In the genomic region with DNA sequence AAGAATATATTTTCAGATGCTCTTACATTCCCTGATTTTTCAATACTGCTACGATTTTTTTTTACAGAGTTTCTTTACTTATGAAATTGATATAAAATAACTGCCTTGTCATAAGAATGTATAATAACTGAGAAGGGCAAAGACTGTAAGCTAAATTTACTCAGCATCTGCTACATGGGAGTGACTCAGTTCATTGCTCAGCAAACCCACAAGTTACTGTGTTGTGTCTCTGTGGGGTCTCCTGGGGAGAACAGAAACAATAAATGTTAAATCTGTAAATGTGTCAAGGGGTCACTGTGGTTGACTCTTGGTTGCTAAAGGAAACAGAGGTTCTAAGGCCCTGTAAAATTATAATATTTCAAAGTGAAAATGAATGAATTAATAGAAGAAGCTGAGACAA, we compare ENCODE assay signal across 9 cellular contexts.
DNase-seq lines count a peak whose midpoint lies in the region; ATAC-seq, FAIRE-seq and TF ChIP-seq lines count a peak whose summit lies in the region.
"Had no signal": no experiment of that assay in that cellular context is flagged by ENCODE, and none has a peak within 500 bp of the region (broad histone marks: within the 10 kb centered on the region; RNA-seq: fewer than 3 reads in every experiment).

No MANE protein-coding gene starts in this region.

- no peaks in the 10 kb centered on the region for H3K9me3 Mint-ChIP-seq in activated CD4-positive, alpha-beta T cell treated with anti-CD3 and anti-CD28 coated beads, Interleukin-2, amount 10 ng/mL, durations not matched to agents 7 days and 5 days
- no peaks in the 10 kb centered on the region for H3K9me3 Mint-ChIP-seq in CD14-positive monocyte

- ATAC-seq in GM21529 (IDR thresholded peaks at IDR 0.05; ENCODE audit: unreplicated experiment), result peak; percentile 74
- ATAC-seq: right cardiac atrium had no signal

- intact Hi-C loops in CD14-positive monocyte (cut with micrococcal nuclease), result no loop called here

- H3K27ac Mint-ChIP-seq in activated CD4-positive, alpha-beta T cell treated with anti-CD3 and anti-CD28 coated beads, Interleukin-2, amount 10 ng/mL, durations not matched to agents 7 days and 5 days, result no peak overlapping the region
- H3K27ac Mint-ChIP-seq in CD14-positive monocyte, result no peak overlapping the region

- in situ Hi-C loops in KBM-7 (cut with MboI; ENCODE audit: low pct_unique_long_range_greater_than_20kb, low sequenced_read_pairs), result loop anchor here (25.0 kb wide), 1 partner anchor 198 kb away; a partner anchor contains a TSS

- no peak overlapping the region for H3K4me3 Mint-ChIP-seq in activated CD4-positive, alpha-beta T cell treated with anti-CD3 and anti-CD28 coated beads, Interleukin-2, amount 10 ng/mL, durations not matched to agents 7 days and 5 days
- no peak overlapping the region for H3K4me3 Mint-ChIP-seq in CD14-positive monocyte

- no peaks in the 10 kb centered on the region for H3K36me3 Mint-ChIP-seq in activated CD4-positive, alpha-beta T cell treated with anti-CD3 and anti-CD28 coated beads, Interleukin-2, amount 10 ng/mL, durations not matched to agents 7 days and 5 days (ENCODE audit: low read depth)
- no peaks in the 10 kb centered on the region for H3K36me3 Mint-ChIP-seq in CD14-positive monocyte

- peaks cover 15% of the 10 kb centered on the region for H3K4me1 Mint-ChIP-seq in activated CD4-positive, alpha-beta T cell treated with anti-CD3 and anti-CD28 coated beads, Interleukin-2, amount 10 ng/mL, durations not matched to agents 7 days and 5 days
- H3K4me1 Mint-ChIP-seq in CD14-positive monocyte, result peaks cover 26% of the 10 kb centered on the region

- CTCF ChIA-PET in activated CD4-positive, alpha-beta T cell treated with anti-CD3 and anti-CD28 coated beads, Interleukin-2, amount 10 ng/mL, durations not matched to agents 7 days and 5 days (lab: Charles Lee), result interaction anchor here (1.0 kb wide), 1 partner anchor 10 kb away, joined by 3 read pairs; no protein-coding TSS in a partner anchor

- TF ChIP-seq CTCF in CD14-positive monocyte (IDR thresholded peaks at IDR 0.05), result no peak

- POLR2A ChIA-PET in activated CD4-positive, alpha-beta T cell treated with anti-CD3 and anti-CD28 coated beads, Interleukin-2, amount 10 ng/mL, durations not matched to agents 7 days and 5 days (lab: Charles Lee), result no interaction called here

- DNase-seq in GM04503 (ENCODE audit: low read depth), result peak; percentile 76
- peak; percentile 14 for DNase-seq in KBM-7
- DNase-seq in fibroblast of the conjunctiva (ENCODE audit: low read depth), result peak; percentile 16
- DNase-seq in frontal cortex (ENCODE audit: low spot score in 2 of 2), result no peak
- DNase-seq in OCI-M1 (lab: John Stamatoyannopoulos, UW), result no peak
- DNase-seq in activated CD4-positive, alpha-beta T cell treated with anti-CD3 and anti-CD28 coated beads, Interleukin-2, amount 10 ng/mL, durations not matched to agents 7 days and 5 days, result no peak
- no peak for DNase-seq in CD14-positive monocyte (ENCODE audit: low spot score)
- DNase-seq: right cardiac atrium had no signal

- H3K27me3 Mint-ChIP-seq in activated CD4-positive, alpha-beta T cell treated with anti-CD3 and anti-CD28 coated beads, Interleukin-2, amount 10 ng/mL, durations not matched to agents 7 days and 5 days, result no peaks in the 10 kb centered on the region
- H3K27me3 Mint-ChIP-seq in CD14-positive monocyte (ENCODE audit: low read depth in 3 of 3), result no peaks in the 10 kb centered on the region

- no peak for FAIRE-seq in frontal cortex (lab: Jason Lieb, UNC)

Comparison
In these comparisons a context has a peak if more than half of its experiments do, and no peak if none do; other contexts are left out.
1. DNase-seq: peak in GM04503 (single experiment), KBM-7 (single experiment) and fibroblast of the conjunctiva (single experiment); none in frontal cortex (0 of 2), OCI-M1 (single experiment), activated CD4-positive, alpha-beta T cell treated with anti-CD3 and anti-CD28 coated beads, Interleukin-2, amount 10 ng/mL, durations not matched to agents 7 days and 5 days (single experiment) and CD14-positive monocyte (single experiment).